ENCODE assay signal across 28 cellular contexts in the genomic region with DNA sequence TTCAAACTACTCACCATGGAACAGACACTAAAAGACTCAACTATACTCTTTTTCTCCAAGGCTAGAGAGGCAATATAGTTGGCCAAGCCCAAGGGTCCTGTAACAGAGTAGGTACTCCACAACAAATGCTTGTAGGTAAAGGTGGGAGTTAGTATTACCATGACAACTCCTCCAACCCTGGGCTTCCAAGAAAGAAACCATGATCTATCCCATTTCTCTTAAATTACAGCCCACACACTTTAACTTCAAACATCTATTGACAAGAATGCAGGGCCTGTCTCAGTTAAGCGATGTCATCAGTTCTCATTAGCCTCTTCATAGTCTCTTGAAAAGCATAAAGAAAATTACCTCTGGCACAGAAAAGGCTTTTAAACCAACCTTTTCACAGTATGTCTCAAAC. TPM values are rescaled to one million over a fixed set of nuclear protein-coding genes. Genes with fewer than 3 reads are reported as not detected.
DNase-seq lines count a peak whose midpoint lies in the region; ATAC-seq lines count a peak whose summit lies in the region.
"Had no signal": no experiment of that assay in that cellular context is flagged by ENCODE, and none has a peak within 500 bp of the region (broad histone marks: within the 10 kb centered on the region; RNA-seq: fewer than 3 reads in every experiment).

No MANE protein-coding gene starts in this region.

- no peaks in the 10 kb centered on the region for H3K79me1 ChIP-seq in mesendoderm (ENCODE audit: low read length)

- H3K36me3 ChIP-seq in mesendoderm (ENCODE audit: control insufficient read depth, insufficient read depth, low read length), result no peaks in the 10 kb centered on the region

- CTCF ChIA-PET in activated CD8-positive, alpha-beta memory T cell treated with anti-CD3 and anti-CD28 coated beads, Interleukin-2, amount 10 ng/mL, durations not matched to agents 7 days and 5 days (lab: Charles Lee), result interaction anchor here (1.6 kb wide), 1 partner anchor 24 kb away, joined by 3 read pairs; no protein-coding TSS in a partner anchor

- no peak overlapping the region for H3K4me2 ChIP-seq in mesendoderm (ENCODE audit: low read length)
- H3K4me2 ChIP-seq: BLaER1 treated with 17β-estradiol and CSF1 and Interleukin-3, amounts not matched to agents 10 nM and 100 nM; hepatocyte; SK-N-SH had no signal

- H4K8ac ChIP-seq in mesendoderm (ENCODE audit: low read depth, low read length), result no peak overlapping the region

- no peak overlapping the region for H4K5ac ChIP-seq in mesendoderm (ENCODE audit: low read length)

- no peaks in the 10 kb centered on the region for H3K9me3 Mint-ChIP-seq in activated CD8-positive, alpha-beta memory T cell treated with anti-CD3 and anti-CD28 coated beads, Interleukin-2, amount 10 ng/mL, durations not matched to agents 7 days and 5 days (ENCODE audit: low read depth)
- H3K9me3 Mint-ChIP-seq in stimulated activated effector memory CD8-positive, alpha-beta T cell treated with anti-CD3 and anti-CD28 coated beads, Interleukin-12 subunit alpha, Interleukin-12 subunit beta, amount 100 ng/mL, for 72 hours, result no peaks in the 10 kb centered on the region

- H3K27me3 ChIP-seq in mesendoderm (ENCODE audit: insufficient read depth, low read length, poor library complexity), result no peaks in the 10 kb centered on the region
- H3K27me3 ChIP-seq: BLaER1 treated with 17β-estradiol and CSF1 and Interleukin-3, amounts not matched to agents 10 nM and 100 nM; cardiac muscle cell; hepatocyte; tibial artery had no signal

- H2BK120ac ChIP-seq in mesendoderm (ENCODE audit: low read depth, low read length), result no peak overlapping the region

- no peak overlapping the region for H2AK5ac ChIP-seq in mesendoderm (ENCODE audit: low read length)

- H3K4me1 Mint-ChIP-seq in activated CD8-positive, alpha-beta memory T cell treated with anti-CD3 and anti-CD28 coated beads, Interleukin-2, amount 10 ng/mL, durations not matched to agents 7 days and 5 days, result peaks cover 4% of the 10 kb centered on the region
- H3K4me1 Mint-ChIP-seq in stimulated activated effector memory CD8-positive, alpha-beta T cell treated with anti-CD3 and anti-CD28 coated beads, Interleukin-12 subunit alpha, Interleukin-12 subunit beta, amount 100 ng/mL, for 72 hours, result peaks cover 12% of the 10 kb centered on the region
- H3K4me1 Mint-ChIP-seq: activated B cell treated with CpG ODN at 0.5 μM for 24 hours had no signal

- H3K4me1 ChIP-seq in mesendoderm (ENCODE audit: control insufficient read depth, low read depth, low read length), result no peaks in the 10 kb centered on the region
- H3K4me1 ChIP-seq: BLaER1 treated with 17β-estradiol and CSF1 and Interleukin-3, amounts not matched to agents 10 nM and 100 nM; lower lobe of right lung; tibial artery had no signal

- H2BK15ac ChIP-seq in mesendoderm (replicated peaks; ENCODE audit: low read depth), result no peak overlapping the region

- H3K18ac ChIP-seq in mesendoderm (ENCODE audit: low read length), result no peak overlapping the region

- H3K27ac Mint-ChIP-seq in activated CD8-positive, alpha-beta memory T cell treated with anti-CD3 and anti-CD28 coated beads, Interleukin-2, amount 10 ng/mL, durations not matched to agents 7 days and 5 days, result no peak overlapping the region
- peak overlapping the region; percentile 50 for H3K27ac Mint-ChIP-seq in stimulated activated effector memory CD8-positive, alpha-beta T cell treated with anti-CD3 and anti-CD28 coated beads, Interleukin-12 subunit alpha, Interleukin-12 subunit beta, amount 100 ng/mL, for 72 hours
- H3K27ac Mint-ChIP-seq: activated B cell treated with CpG ODN at 0.5 μM for 24 hours, progenitor cell of endocrine pancreas had no signal

- no CpG with 5 or more reads among the region's 1 CpG for WGBS in mesendoderm (ENCODE audit: extremely low coverage, insufficient coverage, low lambda C conversion rate)

- H3K36me3 Mint-ChIP-seq in activated CD8-positive, alpha-beta memory T cell treated with anti-CD3 and anti-CD28 coated beads, Interleukin-2, amount 10 ng/mL, durations not matched to agents 7 days and 5 days, result peaks cover 31% of the 10 kb centered on the region
- peaks cover 30% of the 10 kb centered on the region for H3K36me3 Mint-ChIP-seq in stimulated activated effector memory CD8-positive, alpha-beta T cell treated with anti-CD3 and anti-CD28 coated beads, Interleukin-12 subunit alpha, Interleukin-12 subunit beta, amount 100 ng/mL, for 72 hours

- peak; percentile 12 for ATAC-seq in activated CD8-positive, alpha-beta memory T cell treated with anti-CD3 and anti-CD28 coated beads, Interleukin-2, amount 10 ng/mL, durations not matched to agents 7 days and 5 days
- ATAC-seq in stimulated activated effector memory CD8-positive, alpha-beta T cell treated with anti-CD3 and anti-CD28 coated beads, Interleukin-12 subunit alpha, Interleukin-12 subunit beta, amount 100 ng/mL, for 72 hours, result peak; percentile 44
- no peak for ATAC-seq in Right ventricle myocardium inferior
- ATAC-seq: HCT116; lower lobe of right lung; naive thymus-derived CD4-positive, alpha-beta T cell; sciatic nerve had no signal

- no peak overlapping the region for H3K4me3 ChIP-seq in mesendoderm (ENCODE audit: low read length)
- H3K4me3 ChIP-seq: BLaER1 treated with 17β-estradiol and CSF1 and Interleukin-3, amounts not matched to agents 10 nM and 100 nM; cardiac muscle cell; coronary artery; hepatocyte; lower lobe of right lung; tibial artery had no signal

- DNase-seq in activated CD8-positive, alpha-beta memory T cell treated with anti-CD3 and anti-CD28 coated beads, Interleukin-2, amount 10 ng/mL, durations not matched to agents 7 days and 5 days, result no peak
- no peak for DNase-seq in activated CD8-positive, alpha-beta memory T cell treated with anti-CD3 and anti-CD28 coated beads for 24 hours
- DNase-seq in NCI-H187 treated with DMSO at 0.1 percent for 48 hours (lab: John Stamatoyannopoulos, UW) (peak; percentile 92), NCI-H69 (lab: John Stamatoyannopoulos, UW) (peak; percentile 55), Right ventricle myocardium inferior (ENCODE audit: missing footprints) (no peak), mesendoderm (no peak)
- no peak for DNase-seq in stimulated activated effector memory CD8-positive, alpha-beta T cell treated with anti-CD3 and anti-CD28 coated beads, Interleukin-12 subunit alpha, Interleukin-12 subunit beta, amount 100 ng/mL, for 72 hours (ENCODE audit: low spot score in 2 of 2)
- DNase-seq: activated B cell treated with CpG ODN at 0.5 μM for 24 hours; DMS153; effector CD8-positive, alpha-beta T cell; kidney glomerular epithelial cell; lower lobe of right lung; MM.1S; naive thymus-derived CD4-positive, alpha-beta T cell; NCI-H146; NCI-H2171 treated with DMSO at 0.1 percent for 48 hours; NCI-H524; NK-92 treated with Interleukin-12 subunit alpha and Interleukin-12 subunit beta, amount 100 ng/mL, for 24 hours; SK-N-SH; stimulated activated CD8-positive, alpha-beta memory T cell treated with anti-CD3 and anti-CD28 coated beads, Interleukin-4, amount 100 ng/mL, for 48 hours; tibial artery had no signal

- H2BK5ac ChIP-seq in mesendoderm (ENCODE audit: low read length), result no peak overlapping the region

- H3K4ac ChIP-seq in mesendoderm (ENCODE audit: low read depth, low read length), result no peak overlapping the region

- no peaks in the 10 kb centered on the region for H3K79me2 ChIP-seq in mesendoderm (ENCODE audit: control insufficient read depth, insufficient read depth, low read length)
- H3K79me2 ChIP-seq: hepatocyte had no signal

- intact Hi-C loops in Right ventricle myocardium inferior (cut with DNase I), result no loop called here

- H3K27ac ChIP-seq in mesendoderm (ENCODE audit: low read depth, low read length), result no peak overlapping the region
- H3K27ac ChIP-seq: BLaER1 treated with 17β-estradiol and CSF1 and Interleukin-3, amounts not matched to agents 10 nM and 100 nM; cardiac muscle cell; coronary artery; hepatocyte; lower lobe of right lung; tibial artery had no signal

- no peak overlapping the region for H3K56ac ChIP-seq in mesendoderm (ENCODE audit: low read length)

- no peak overlapping the region for H3K4me3 Mint-ChIP-seq in activated CD8-positive, alpha-beta memory T cell treated with anti-CD3 and anti-CD28 coated beads, Interleukin-2, amount 10 ng/mL, durations not matched to agents 7 days and 5 days
- no peak overlapping the region for H3K4me3 Mint-ChIP-seq in stimulated activated effector memory CD8-positive, alpha-beta T cell treated with anti-CD3 and anti-CD28 coated beads, Interleukin-12 subunit alpha, Interleukin-12 subunit beta, amount 100 ng/mL, for 72 hours
- H3K4me3 Mint-ChIP-seq: activated B cell treated with CpG ODN at 0.5 μM for 24 hours; naive thymus-derived CD4-positive, alpha-beta T cell had no signal

- H3K23ac ChIP-seq in mesendoderm (ENCODE audit: low read length), result no peak overlapping the region

- no peaks in the 10 kb centered on the region for H3K27me3 Mint-ChIP-seq in activated CD8-positive, alpha-beta memory T cell treated with anti-CD3 and anti-CD28 coated beads, Interleukin-2, amount 10 ng/mL, durations not matched to agents 7 days and 5 days
- H3K27me3 Mint-ChIP-seq: activated B cell treated with CpG ODN at 0.5 μM for 24 hours; naive thymus-derived CD4-positive, alpha-beta T cell; progenitor cell of endocrine pancreas had no signal

- H3K9ac ChIP-seq in mesendoderm (ENCODE audit: low read length), result no peak overlapping the region
- H3K9ac ChIP-seq: BLaER1 treated with 17β-estradiol and CSF1 and Interleukin-3, amounts not matched to agents 10 nM and 100 nM; SK-N-SH had no signal

RNA-seq across cellular contexts. Expression of a gene that starts 25.0 kb away (rescaled TPM):
- 100 to 1,000 TPM; 291 to 348 TPM for total RNA-seq in activated CD8-positive, alpha-beta memory T cell treated with anti-CD3 and anti-CD28 coated beads, Interleukin-2, amount 10 ng/mL, durations not matched to agents 7 days and 5 days
- total RNA-seq in Right ventricle myocardium inferior, result 110 TPM
- polyA plus RNA-seq in mesendoderm (2013, experiment 1 of 2), result 380 TPM
- polyA plus RNA-seq in mesendoderm (2013, experiment 2 of 2), result 374 TPM

RNA-seq across cellular contexts. Expression of a gene that starts 25.4 kb away (rescaled TPM):
- total RNA-seq in activated CD8-positive, alpha-beta memory T cell treated with anti-CD3 and anti-CD28 coated beads, Interleukin-2, amount 10 ng/mL, durations not matched to agents 7 days and 5 days, result 10 to 100 TPM; 40.7 to 50.5 TPM
- total RNA-seq in Right ventricle myocardium inferior, result 18.0 TPM
- polyA plus RNA-seq in mesendoderm (2013, experiment 1 of 2), result 19.9 TPM
- polyA plus RNA-seq in mesendoderm (2013, experiment 2 of 2), result 19.1 TPM

Comparison
In these comparisons a context has a peak if more than half of its experiments do, and no peak if none do; other contexts are left out.
1. DNase-seq: peak in NCI-H187 treated with DMSO at 0.1 percent for 48 hours (single experiment) and NCI-H69 (single experiment); none in activated CD8-positive, alpha-beta memory T cell treated with anti-CD3 and anti-CD28 coated beads, Interleukin-2, amount 10 ng/mL, durations not matched to agents 7 days and 5 days (single experiment), activated CD8-positive, alpha-beta memory T cell treated with anti-CD3 and anti-CD28 coated beads for 24 hours (single experiment), stimulated activated effector memory CD8-positive, alpha-beta T cell treated with anti-CD3 and anti-CD28 coated beads, Interleukin-12 subunit alpha, Interleukin-12 subunit beta, amount 100 ng/mL, for 72 hours (0 of 2), Right ventricle myocardium inferior (single experiment) and mesendoderm (single experiment).